8 cellular contexts compared by ENCODE assay signal in genomic region chr13:97855570-97855970, GRCh38.
DNase-seq lines count a peak whose midpoint lies in the region; ATAC-seq and TF ChIP-seq lines count a peak whose summit lies in the region.

No MANE protein-coding gene starts in this region.

- 5 to 18% methylated on average over 8 of the region's 8 CpGs for WGBS in sigmoid colon, 2 donors

- TF ChIP-seq POLR2A in sigmoid colon (IDR thresholded peaks at IDR 0.05): no peak

- peak; percentile 48 to 57 for ATAC-seq in activated naive CD4-positive, alpha-beta T cell treated with anti-CD3 and anti-CD28 coated beads, Interleukin-2, amount 50 U/mL, for 72 hours
- ATAC-seq in HG03095 (IDR thresholded peaks at IDR 0.05; ENCODE audit: unreplicated experiment): peak; percentile 39

- H3K27ac ChIP-seq in left ventricle myocardium inferior (replicated peaks) (peak overlapping the region; percentile 40), sigmoid colon (no peak overlapping the region)

- H3K36me3 Mint-ChIP-seq in activated naive CD4-positive, alpha-beta T cell treated with anti-CD3 and anti-CD28 coated beads, Interleukin-2, amount 50 U/mL, for 72 hours: no peaks in the 10 kb centered on the region

- TF ChIP-seq EP300 in sigmoid colon (IDR thresholded peaks at IDR 0.05): no peak

- H3K9me3 Mint-ChIP-seq in activated naive CD4-positive, alpha-beta T cell treated with anti-CD3 and anti-CD28 coated beads, Interleukin-2, amount 50 U/mL, for 72 hours: peaks cover 0 to 4% of the 10 kb centered on the region in 2 donors

- H3K4me3 ChIP-seq in left ventricle myocardium inferior: no peak overlapping the region
- no peak overlapping the region for H3K4me3 ChIP-seq in sigmoid colon

- peaks cover 4% of the 10 kb centered on the region for H3K4me1 ChIP-seq in left ventricle myocardium inferior
- H3K4me1 ChIP-seq in sigmoid colon: peaks cover 0 to 9% (median 3%) of the 10 kb centered on the region in 4 donors

- intact Hi-C loops in left ventricle myocardium inferior (cut with micrococcal nuclease): loop anchor here (10.0 kb wide), 1 partner anchor 819 kb away; no protein-coding TSS in a partner anchor
- intact Hi-C loops in sigmoid colon (cut with DNase I): loop anchor here (2.0 to 10.0 kb wide), 4 partner anchors 47 to 817 kb away; partner anchors contain the start of gene FARP1

- H3K36me3 ChIP-seq in left ventricle myocardium inferior (no peaks in the 10 kb centered on the region), sigmoid colon (no peaks in the 10 kb centered on the region)

- TF ChIP-seq CTCF in left ventricle myocardium inferior (IDR thresholded peaks at IDR 0.05; ENCODE audit: borderline replicate concordance) (peak; percentile 90), sigmoid colon (IDR thresholded peaks at IDR 0.05) (peak; percentile 28 to 81 (median 66))

- H3K27me3 ChIP-seq in left ventricle myocardium inferior (ENCODE audit: low read depth): no peaks in the 10 kb centered on the region
- no peaks in the 10 kb centered on the region for H3K27me3 ChIP-seq in sigmoid colon

- DNase-seq in activated naive CD4-positive, alpha-beta T cell treated with anti-CD3 and anti-CD28 coated beads, Interleukin-2, amount 50 U/mL, for 72 hours (ENCODE audit: low spot score in 2 of 2): peak in 1 of 2 donors; percentile 18
- DNase-seq in activated naive CD4-positive, alpha-beta T cell treated with anti-CD3 and anti-CD28 coated beads, Interleukin-2, amount 50 U/mL, for 16 hours: no peak
- DNase-seq in NCI-H2227 treated with DMSO at 0.1 percent for 48 hours (lab: John Stamatoyannopoulos, UW) (peak; percentile 66), amniotic epithelial cell (ENCODE audit: low read depth) (peak; percentile 75), left ventricle myocardium inferior (no peak), sigmoid colon (peak; percentile 66), OCI-M2 (lab: John Stamatoyannopoulos, UW; ENCODE audit: unreplicated experiment) (no peak)

- H3K27ac Mint-ChIP-seq in activated naive CD4-positive, alpha-beta T cell treated with anti-CD3 and anti-CD28 coated beads, Interleukin-2, amount 50 U/mL, for 72 hours: no peak overlapping the region

- H3K9me3 ChIP-seq in left ventricle myocardium inferior (replicated peaks) (no peaks in the 10 kb centered on the region), sigmoid colon (no peaks in the 10 kb centered on the region)

Comparison
In these comparisons a context has a peak if more than half of its experiments do, and no peak if none do; other contexts are left out.
1. DNase-seq: peak in NCI-H2227 treated with DMSO at 0.1 percent for 48 hours (single experiment), amniotic epithelial cell (single experiment) and sigmoid colon (single experiment); none in activated naive CD4-positive, alpha-beta T cell treated with anti-CD3 and anti-CD28 coated beads, Interleukin-2, amount 50 U/mL, for 16 hours (single experiment), left ventricle myocardium inferior (single experiment) and OCI-M2 (single experiment).